Comparison of ENCODE assay signal across 9 cellular contexts in the genomic region with DNA sequence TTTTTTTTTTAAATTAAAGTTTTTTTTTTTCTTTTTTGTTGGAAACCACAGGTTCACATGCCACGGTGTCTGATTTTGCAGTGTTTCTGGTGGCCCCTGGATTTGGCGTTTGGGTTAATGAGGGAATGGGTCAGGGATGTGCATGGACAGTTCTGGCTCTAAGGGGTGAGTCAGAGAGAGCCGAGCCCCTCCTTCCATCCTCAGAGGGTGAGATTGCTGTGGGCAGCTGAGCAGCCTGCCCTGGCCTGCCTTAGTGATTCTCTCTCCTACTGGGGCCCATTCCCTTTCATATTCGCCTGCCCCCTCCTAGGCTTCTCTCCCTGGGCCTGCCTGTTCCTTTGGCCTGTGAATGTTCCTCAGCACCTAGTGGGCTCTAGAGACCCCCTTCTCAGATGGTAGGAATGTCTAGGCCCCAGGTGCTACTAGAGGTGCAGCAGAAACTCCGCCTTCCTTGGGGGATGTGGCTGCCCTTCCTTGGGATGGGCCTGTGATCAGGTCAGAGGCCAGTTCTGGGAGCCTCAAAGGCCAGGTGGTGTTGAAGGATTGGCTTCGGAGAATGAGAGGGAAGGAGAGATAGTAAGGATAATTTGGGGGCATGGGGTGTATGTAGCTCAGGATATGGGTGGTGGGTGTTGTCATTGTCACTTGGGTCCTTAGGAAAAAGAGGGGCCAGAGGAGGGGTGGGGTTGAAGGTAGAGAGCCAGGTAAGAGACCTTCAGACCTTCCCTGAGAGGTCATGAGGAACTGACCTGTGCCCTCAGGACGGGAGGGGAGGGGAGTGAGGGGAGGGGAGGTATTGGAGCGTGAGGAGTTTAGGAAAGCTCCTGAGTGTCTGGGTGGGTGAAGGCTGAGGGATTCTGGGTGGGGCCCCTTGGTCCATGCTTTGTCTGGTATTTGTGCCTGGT. TPM values are rescaled to one million over a fixed set of nuclear protein-coding genes. Genes with fewer than 3 reads are reported as not detected.
DNase-seq lines count a peak whose midpoint lies in the region; ATAC-seq and TF ChIP-seq lines count a peak whose summit lies in the region.
"Had no signal": no experiment of that assay in that cellular context is flagged by ENCODE, and none has a peak within 500 bp of the region (broad histone marks: within the 10 kb centered on the region; RNA-seq: fewer than 3 reads in every experiment).

No MANE protein-coding gene starts in this region.

- WGBS in heart right ventricle, 2 donors = 84 to 87% methylated on average over 8 of the region's 8 CpGs
- 70 to 86% (median 81%) methylated on average over 8 of the region's 8 CpGs for WGBS in adipose tissue, 3 donors
- 82% methylated on average over 8 of the region's 8 CpGs for WGBS in urinary bladder

- TF ChIP-seq CTCF in heart right ventricle (IDR thresholded peaks at IDR 0.05) = no peak

- H3K4me3 ChIP-seq in heart right ventricle (no peak overlapping the region), urinary bladder (ENCODE audit: low read depth, low read length) (no peak overlapping the region)

- H3K27me3 ChIP-seq in heart right ventricle = no peaks in the 10 kb centered on the region

- peaks cover 7% of the 10 kb centered on the region for H3K9me3 Mint-ChIP-seq in memory B cell

- no peaks in the 10 kb centered on the region for H3K27me3 Mint-ChIP-seq in memory B cell

- intact Hi-C loops in heart right ventricle (cut with DNase I) = no loop called here
- intact Hi-C loops in left ventricle myocardium superior (cut with micrococcal nuclease) = no loop called here

- H3K9me3 ChIP-seq in heart right ventricle = peaks cover 0 to 15% (median 5%) of the 10 kb centered on the region in 11 donors

- H3K36me3 Mint-ChIP-seq in memory B cell = peaks cover 28% of the 10 kb centered on the region

- H3K27ac Mint-ChIP-seq in memory B cell = peak overlapping the region; percentile 97

- peak overlapping the region in 8 of 10 donors; percentile 14 to 72 (median 32) for H3K27ac ChIP-seq in heart right ventricle
- H3K27ac ChIP-seq in adipose tissue (ENCODE audit: low read depth, low read length) = peak overlapping the region; percentile 40
- peak overlapping the region; percentile 53 for H3K27ac ChIP-seq in urinary bladder (ENCODE audit: low read depth)

- H3K4me1 ChIP-seq in heart right ventricle = peaks cover 0 to 95% (median 72%) of the 10 kb centered on the region in 9 donors
- H3K4me1 ChIP-seq in urinary bladder (ENCODE audit: insufficient read depth) = peaks cover 4% of the 10 kb centered on the region

- H3K4me3 Mint-ChIP-seq in memory B cell = no peak overlapping the region

- peak in 2 of 8 donors; percentile 18 to 21 for ATAC-seq in heart right ventricle
- no peak for ATAC-seq in left ventricle myocardium superior
- ATAC-seq in memory B cell (ENCODE audit: low read depth) = no peak
- ATAC-seq in HG02885 (IDR thresholded peaks at IDR 0.05; ENCODE audit: poor library complexity, unreplicated experiment) = no peak

- H3K36me3 ChIP-seq in heart right ventricle (peaks cover 0 to 72% (median 4%) of the 10 kb centered on the region in 9 donors), urinary bladder (ENCODE audit: insufficient read depth) (peaks cover 1% of the 10 kb centered on the region)

- peaks cover 40% of the 10 kb centered on the region for H3K4me1 Mint-ChIP-seq in memory B cell

- DNase-seq in heart right ventricle (no peak), left ventricle myocardium superior (no peak), memory B cell (ENCODE audit: low spot score in 2 of 2) (no peak), NCI-H345 (lab: John Stamatoyannopoulos, UW) (no peak), cortex of kidney (lab: John Stamatoyannopoulos, UW) (no peak)
- DNase-seq: NCI-H446 treated with DMSO at 0.1 percent for 48 hours had no signal

RNA-seq across cellular contexts. Expression of gene TSPAN14, which starts 19.8 kb away (rescaled TPM):
- total RNA-seq in heart right ventricle = 10 to 100 TPM; 21.7 to 57.2 (median 27.6) TPM
- 10 to 100 TPM; 16.9 to 35.0 TPM for polyA plus RNA-seq in heart right ventricle
- total RNA-seq in left ventricle myocardium superior = 41.2 TPM
- 10 to 100 TPM; 29.5 to 82.7 (median 36.2) TPM for polyA plus RNA-seq in adipose tissue
- total RNA-seq in urinary bladder = 26.4 TPM
- 65.1 TPM for polyA plus RNA-seq in urinary bladder
